Comparison of ENCODE assay signal across 10 cellular contexts in genomic region chr1:7471836-7472235, GRCh38.
DNase-seq lines count a peak whose midpoint lies in the region; ATAC-seq, FAIRE-seq and TF ChIP-seq lines count a peak whose summit lies in the region.
"Had no signal": no experiment of that assay in that cellular context is flagged by ENCODE, and none has a peak within 500 bp of the region (broad histone marks: within the 10 kb centered on the region; RNA-seq: fewer than 3 reads in every experiment).

No MANE protein-coding gene starts in this region.

- H3K27ac Mint-ChIP-seq in activated CD4-positive, alpha-beta T cell treated with anti-CD3 and anti-CD28 coated beads for 36 hours: no peak overlapping the region

- H3K4me1 Mint-ChIP-seq in activated CD4-positive, alpha-beta T cell treated with anti-CD3 and anti-CD28 coated beads for 36 hours: no peaks in the 10 kb centered on the region

- no peaks in the 10 kb centered on the region for H3K27me3 ChIP-seq in thyroid gland

- intact Hi-C loops in thyroid gland (cut with DNase I): no loop called here
- intact Hi-C loops in activated CD4-positive, alpha-beta T cell treated with anti-CD3 and anti-CD28 coated beads for 36 hours (cut with DNase I, micrococcal nuclease): no loop called here

- POLR2A ChIA-PET in activated CD4-positive, alpha-beta T cell treated with anti-CD3 and anti-CD28 coated beads for 36 hours (lab: Charles Lee): no interaction called here

- DNase-seq in HTR-8/SVneo (ENCODE audit: insufficient read length, low spot score): peak; percentile 24
- peak; percentile 40 for DNase-seq in amniotic stem cell (lab: John Stamatoyannopoulos, UW)
- peak; percentile 84 for DNase-seq in islet precursor cell
- DNase-seq in thyroid gland: peak; percentile 82 to 85
- no peak for DNase-seq in KBM-7
- DNase-seq in activated CD4-positive, alpha-beta T cell treated with anti-CD3 and anti-CD28 coated beads for 36 hours: no peak
- DNase-seq: activated CD8-positive, alpha-beta memory T cell treated with anti-CD3 and anti-CD28 coated beads for 24 hours; SHP77 treated with DMSO at 0.1 percent for 48 hours had no signal

- no peak overlapping the region for H3K4me3 Mint-ChIP-seq in activated CD4-positive, alpha-beta T cell treated with anti-CD3 and anti-CD28 coated beads for 36 hours

- peak overlapping the region; percentile 92 to 97 (median 93) for H3K27ac ChIP-seq in thyroid gland

- no peak for TF ChIP-seq POLR2A in thyroid gland (IDR thresholded peaks at IDR 0.05)

- CTCF ChIA-PET in activated CD4-positive, alpha-beta T cell treated with anti-CD3 and anti-CD28 coated beads for 36 hours (lab: Charles Lee): no interaction called here

- H3K9me3 Mint-ChIP-seq in activated CD4-positive, alpha-beta T cell treated with anti-CD3 and anti-CD28 coated beads for 36 hours (ENCODE audit: low read depth): no peaks in the 10 kb centered on the region

- H3K9me3 ChIP-seq in thyroid gland: no peaks in the 10 kb centered on the region

- 20 to 28% methylated on average over 10 of the region's 14 CpGs for WGBS in thyroid gland, 2 donors

- FAIRE-seq in HTR-8/SVneo (lab: Jason Lieb, UNC): no peak

- in situ Hi-C loops in KBM-7 (cut with MboI; ENCODE audit: low pct_unique_long_range_greater_than_20kb, low sequenced_read_pairs): no loop called here

- H3K4me3 ChIP-seq in thyroid gland (replicated peaks in 1 of 3): no peak overlapping the region

- ATAC-seq in GM18517 (IDR thresholded peaks at IDR 0.05; ENCODE audit: unreplicated experiment) (no peak), GM21717 (IDR thresholded peaks at IDR 0.05; ENCODE audit: unreplicated experiment) (no peak)
- ATAC-seq in activated CD4-positive, alpha-beta T cell treated with anti-CD3 and anti-CD28 coated beads for 36 hours: no peak

- TF ChIP-seq CTCF in thyroid gland (IDR thresholded peaks at IDR 0.05): no peak

- no peaks in the 10 kb centered on the region for H3K27me3 Mint-ChIP-seq in activated CD4-positive, alpha-beta T cell treated with anti-CD3 and anti-CD28 coated beads for 36 hours

- peaks cover 28 to 44% of the 10 kb centered on the region in 2 donors for H3K4me1 ChIP-seq in thyroid gland

- no peaks in the 10 kb centered on the region for H3K36me3 ChIP-seq in thyroid gland

- H3K36me3 Mint-ChIP-seq in activated CD4-positive, alpha-beta T cell treated with anti-CD3 and anti-CD28 coated beads for 36 hours (ENCODE audit: low read depth): no peaks in the 10 kb centered on the region

Comparison
In these comparisons a context has a peak if more than half of its experiments do, and no peak if none do; other contexts are left out.
1. DNase-seq: peak in HTR-8/SVneo (single experiment), amniotic stem cell (single experiment), islet precursor cell (single experiment) and thyroid gland (2 of 2); none in KBM-7 (single experiment) and activated CD4-positive, alpha-beta T cell treated with anti-CD3 and anti-CD28 coated beads for 36 hours (single experiment).